Comparison of ENCODE assay signal across 8 cellular contexts in genomic region chr13:42270857-42271215, GRCh38. TPM values are rescaled to one million over a fixed set of nuclear protein-coding genes. Genes with fewer than 3 reads are reported as not detected.
DNase-seq lines count a peak whose midpoint lies in the region; ATAC-seq and TF ChIP-seq lines count a peak whose summit lies in the region.

No MANE protein-coding gene starts in this region.

- peaks cover 12% of the 10 kb centered on the region for H3K9me3 Mint-ChIP-seq in nephron

- no peaks in the 10 kb centered on the region for H3K36me3 ChIP-seq in BJ (ENCODE audit: control insufficient read depth, insufficient read depth, low read length)
- H3K36me3 ChIP-seq in Karpas-422 (ENCODE audit: insufficient read depth, low read length) = peaks cover 5% of the 10 kb centered on the region

- H3K79me2 ChIP-seq in Karpas-422 (ENCODE audit: low read length) = peaks cover 38% of the 10 kb centered on the region

- peaks cover 12% of the 10 kb centered on the region for H3K36me3 Mint-ChIP-seq in nephron (ENCODE audit: low read depth)

- H3K9ac ChIP-seq in Karpas-422 (ENCODE audit: low read length) = peak overlapping the region; percentile 84

- H3K27ac Mint-ChIP-seq in nephron = peak overlapping the region; percentile 97 to 100 (median 98)

- peaks cover 38% of the 10 kb centered on the region for H3K4me1 ChIP-seq in Karpas-422 (ENCODE audit: low read length)

- H3K27ac ChIP-seq in Karpas-422 (ENCODE audit: low read length) (peak overlapping the region; percentile 74), coronary artery (peak overlapping the region; percentile 88 to 97)

- H2AFZ ChIP-seq in Karpas-422 (ENCODE audit: low read length) = peak overlapping the region; percentile 76; the same call in 1 of the 2 replicates

- peak overlapping the region; percentile 99 to 100 (median 99) for H3K4me3 Mint-ChIP-seq in nephron

- H3K4me2 ChIP-seq in Karpas-422 (ENCODE audit: low read depth, low read length, poor library complexity, severe bottlenecking) = peak overlapping the region; percentile 85

- POLR2A ChIA-PET in BJ (lab: Charles Lee) = no interaction called here

- peak overlapping the region; percentile 89 for H3K4me3 ChIP-seq in BJ (ENCODE audit: low read depth, low read length)
- peak overlapping the region; percentile 75 for H3K4me3 ChIP-seq in Karpas-422 (ENCODE audit: low read length)
- H3K4me3 ChIP-seq in coronary artery = peak overlapping the region; percentile 97

- TF ChIP-seq CTCF in BJ (IDR thresholded peaks at IDR 0.05; ENCODE audit: insufficient read depth, low read depth, low read length) = no peak
- TF ChIP-seq CTCF in coronary artery (IDR thresholded peaks at IDR 0.05) = no peak
- no peak for TF ChIP-seq CTCF in nephron (IDR thresholded peaks at IDR 0.05; ENCODE audit: unreplicated experiment in 3 of 3)

- CTCF ChIA-PET in BJ (lab: Yijun Ruan, JAX) = no interaction called here

- H3K27me3 Mint-ChIP-seq in nephron (ENCODE audit: low read depth) = no peaks in the 10 kb centered on the region

- H3K4me1 Mint-ChIP-seq in nephron = peaks cover 72% of the 10 kb centered on the region

- H4K20me1 ChIP-seq in Karpas-422 (ENCODE audit: insufficient read depth, low read depth, low read length) = no peaks in the 10 kb centered on the region

- no peaks in the 10 kb centered on the region for H3K9me3 ChIP-seq in Karpas-422 (ENCODE audit: low read length)

- no peak for ATAC-seq in GM19397 (IDR thresholded peaks at IDR 0.05; ENCODE audit: unreplicated experiment)

- H3K27me3 ChIP-seq in BJ (ENCODE audit: control insufficient read depth, insufficient read depth, low read length) (no peaks in the 10 kb centered on the region), Karpas-422 (ENCODE audit: low read length) (no peaks in the 10 kb centered on the region)

- no peaks in the 10 kb centered on the region for H3K9me2 ChIP-seq in Karpas-422 (replicated peaks; ENCODE audit: insufficient read depth, low read length)

- DNase-seq in BJ (ENCODE audit: low read depth) = no peak
- DNase-seq in Karpas-422 = peak; percentile 69
- DNase-seq in coronary artery (ENCODE audit: low spot score) = no peak
- no peak for DNase-seq in putamen (ENCODE audit: low spot score)
- no peak for DNase-seq in cerebellum (ENCODE audit: low spot score)
- DNase-seq in NCI-H1048 (lab: John Stamatoyannopoulos, UW) = no peak

RNA-seq across cellular contexts. Expression of gene AKAP11, which starts 1.1 kb away (rescaled TPM):
- polyA plus RNA-seq in BJ (2011; rRNA removed) = 9.3 and 18.3 TPM in 2 replicates
- polyA minus RNA-seq in BJ (2011; rRNA and poly(A)+ RNA removed) = 14.0 and 16.9 TPM in 2 replicates
- total RNA-seq in Karpas-422 (2014; rRNA removed; shearing (Covaris generic); ENCODE audit: low replicate concordance) = 30.1 and 64.7 TPM in 2 replicates
- total RNA-seq in cerebellum = 64.5 TPM
